ENCODE assay signal across 12 cellular contexts in the genomic region with DNA sequence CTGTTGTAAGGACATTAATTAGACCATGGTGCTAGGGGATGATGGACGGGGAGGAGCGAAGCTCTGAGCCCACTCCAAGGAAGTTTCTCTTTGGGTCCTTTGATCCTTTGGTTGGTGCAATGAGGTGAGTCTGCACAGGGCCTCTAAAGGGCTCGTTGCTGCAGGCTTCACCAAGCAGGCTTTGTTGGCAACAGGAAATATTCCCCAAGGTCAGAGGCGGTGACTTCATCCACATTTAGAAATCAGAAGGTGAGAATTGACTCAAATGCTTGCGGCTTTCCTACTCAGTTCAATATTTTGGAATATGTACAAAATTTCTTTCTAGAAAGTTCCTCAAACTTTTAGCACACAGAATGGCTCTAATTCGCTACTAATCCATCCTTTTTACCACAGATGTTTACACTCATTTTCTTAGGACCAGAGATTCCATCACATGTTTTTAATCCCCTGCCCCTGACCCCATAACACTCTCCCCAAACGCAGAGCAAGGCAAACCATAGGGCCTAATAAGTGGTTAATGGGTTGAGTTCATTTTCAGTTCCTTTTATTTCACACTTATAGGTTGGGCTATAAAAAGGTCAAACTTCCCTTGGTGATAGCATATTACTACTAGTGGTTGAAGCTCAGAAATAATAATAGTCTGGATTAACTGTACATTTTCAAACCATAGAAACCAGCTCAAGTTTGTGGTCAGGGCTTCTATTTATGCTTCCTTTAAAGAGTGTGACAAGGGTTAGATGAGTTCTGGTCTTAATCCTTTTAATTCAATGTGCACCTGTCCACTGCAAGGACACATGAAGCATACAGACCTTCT. TPM values are rescaled to one million over a fixed set of nuclear protein-coding genes. Genes with fewer than 3 reads are reported as not detected.
DNase-seq lines count a peak whose midpoint lies in the region; ATAC-seq and TF ChIP-seq lines count a peak whose summit lies in the region.
"Had no signal": no experiment of that assay in that cellular context is flagged by ENCODE, and none has a peak within 500 bp of the region (broad histone marks: within the 10 kb centered on the region; RNA-seq: fewer than 3 reads in every experiment).

No MANE protein-coding gene starts in this region.

- no peak for TF ChIP-seq POLR2A in ovary (IDR thresholded peaks at IDR 0.05)

- H3K27me3 ChIP-seq in ovary (no peaks in the 10 kb centered on the region), psoas muscle (ENCODE audit: insufficient read depth in 3 of 3, low read length in 2 of 3) (no peaks in the 10 kb centered on the region)
- H3K27me3 ChIP-seq: right atrium auricular region, vagina had no signal

- H3K4me1 Mint-ChIP-seq in activated CD4-positive, alpha-beta T cell treated with anti-CD3 and anti-CD28 coated beads, Interleukin-2, amount 10 ng/mL, durations not matched to agents 7 days and 5 days: no peaks in the 10 kb centered on the region

- 67 to 80% (median 79%) methylated on average over 7 of the region's 7 CpGs for WGBS in ovary, 3 donors
- WGBS in psoas muscle, 3 donors: 75 to 76% (median 75%) methylated on average over 7 of the region's 7 CpGs

- H3K36me3 ChIP-seq in ovary: no peaks in the 10 kb centered on the region
- no peaks in the 10 kb centered on the region for H3K36me3 ChIP-seq in psoas muscle (ENCODE audit: insufficient read depth in 1 of 2, low read depth in 1 of 2)
- H3K36me3 ChIP-seq: lower lobe of right lung, right atrium auricular region, vagina had no signal

- H3K4me3 ChIP-seq in ovary (no peak overlapping the region), psoas muscle (no peak overlapping the region)
- H3K4me3 ChIP-seq: lower lobe of right lung, right atrium auricular region, vagina had no signal

- intact Hi-C loops in ovary (cut with DNase I): no loop called here
- intact Hi-C loops in psoas muscle (cut with DNase I): no loop called here

- ATAC-seq in GM18867 (IDR thresholded peaks at IDR 0.05; ENCODE audit: unreplicated experiment) (peak; percentile 64), GM21717 (IDR thresholded peaks at IDR 0.05; ENCODE audit: unreplicated experiment) (peak; percentile 83), HG03159 (IDR thresholded peaks at IDR 0.05; ENCODE audit: unreplicated experiment) (peak; percentile 85), psoas muscle (no peak)
- ATAC-seq: lower lobe of right lung had no signal

- H3K4me1 ChIP-seq in ovary (ENCODE audit: insufficient read depth) (no peaks in the 10 kb centered on the region), psoas muscle (no peaks in the 10 kb centered on the region)
- H3K4me1 ChIP-seq: lower lobe of right lung, right atrium auricular region, vagina had no signal

- H3K9me3 ChIP-seq in ovary (no peaks in the 10 kb centered on the region), psoas muscle (no peaks in the 10 kb centered on the region)
- H3K9me3 ChIP-seq: lower lobe of right lung, right atrium auricular region, vagina had no signal

- TF ChIP-seq CTCF in ovary (IDR thresholded peaks at IDR 0.05) (no peak), psoas muscle (IDR thresholded peaks at IDR 0.05) (no peak)

- H3K36me3 Mint-ChIP-seq in activated CD4-positive, alpha-beta T cell treated with anti-CD3 and anti-CD28 coated beads, Interleukin-2, amount 10 ng/mL, durations not matched to agents 7 days and 5 days (ENCODE audit: low read depth): no peaks in the 10 kb centered on the region

- DNase-seq in germinal center (ENCODE audit: low spot score) (peak; percentile 55), ovary (no peak), NCI-H1092 (lab: John Stamatoyannopoulos, UW) (no peak), psoas muscle (no peak)
- no peak for DNase-seq in activated CD4-positive, alpha-beta T cell treated with anti-CD3 and anti-CD28 coated beads, Interleukin-2, amount 10 ng/mL, durations not matched to agents 7 days and 5 days
- DNase-seq: foreskin melanocyte, lower lobe of right lung had no signal

- no peak overlapping the region for H3K27ac ChIP-seq in ovary
- H3K27ac ChIP-seq in psoas muscle: no peak overlapping the region
- H3K27ac ChIP-seq: lower lobe of right lung, right atrium auricular region, vagina had no signal

- H3K27me3 Mint-ChIP-seq in activated CD4-positive, alpha-beta T cell treated with anti-CD3 and anti-CD28 coated beads, Interleukin-2, amount 10 ng/mL, durations not matched to agents 7 days and 5 days: peaks cover 6% of the 10 kb centered on the region

- POLR2A ChIA-PET in activated CD4-positive, alpha-beta T cell treated with anti-CD3 and anti-CD28 coated beads, Interleukin-2, amount 10 ng/mL, durations not matched to agents 7 days and 5 days (lab: Charles Lee): no interaction called here

- H3K27ac Mint-ChIP-seq in activated CD4-positive, alpha-beta T cell treated with anti-CD3 and anti-CD28 coated beads, Interleukin-2, amount 10 ng/mL, durations not matched to agents 7 days and 5 days: no peak overlapping the region

- H3K9me3 Mint-ChIP-seq in activated CD4-positive, alpha-beta T cell treated with anti-CD3 and anti-CD28 coated beads, Interleukin-2, amount 10 ng/mL, durations not matched to agents 7 days and 5 days: no peaks in the 10 kb centered on the region

- CTCF ChIA-PET in activated CD4-positive, alpha-beta T cell treated with anti-CD3 and anti-CD28 coated beads, Interleukin-2, amount 10 ng/mL, durations not matched to agents 7 days and 5 days (lab: Charles Lee): no interaction called here

- no peak for TF ChIP-seq EP300 in ovary (IDR thresholded peaks at IDR 0.05)

- H3K4me3 Mint-ChIP-seq in activated CD4-positive, alpha-beta T cell treated with anti-CD3 and anti-CD28 coated beads, Interleukin-2, amount 10 ng/mL, durations not matched to agents 7 days and 5 days: no peak overlapping the region

RNA-seq across cellular contexts. Expression of gene TMEM252, which starts 37.3 kb away (rescaled TPM):
- total RNA-seq in ovary (under 1 TPM in 1 of 7 donors, not detected in 6; 0.24 TPM), psoas muscle (not detected)
- polyA plus RNA-seq in ovary (not detected), psoas muscle (not detected)
- not detected for total RNA-seq in activated CD4-positive, alpha-beta T cell treated with anti-CD3 and anti-CD28 coated beads, Interleukin-2, amount 10 ng/mL, durations not matched to agents 7 days and 5 days
- total RNA-seq: right atrium auricular region, vagina had no signal

Comparison
In these comparisons a context has a peak if more than half of its experiments do, and no peak if none do; other contexts are left out.
1. ATAC-seq: peak in GM18867 (single experiment), GM21717 (single experiment) and HG03159 (single experiment); none in psoas muscle (0 of 4).